In the genomic region with DNA sequence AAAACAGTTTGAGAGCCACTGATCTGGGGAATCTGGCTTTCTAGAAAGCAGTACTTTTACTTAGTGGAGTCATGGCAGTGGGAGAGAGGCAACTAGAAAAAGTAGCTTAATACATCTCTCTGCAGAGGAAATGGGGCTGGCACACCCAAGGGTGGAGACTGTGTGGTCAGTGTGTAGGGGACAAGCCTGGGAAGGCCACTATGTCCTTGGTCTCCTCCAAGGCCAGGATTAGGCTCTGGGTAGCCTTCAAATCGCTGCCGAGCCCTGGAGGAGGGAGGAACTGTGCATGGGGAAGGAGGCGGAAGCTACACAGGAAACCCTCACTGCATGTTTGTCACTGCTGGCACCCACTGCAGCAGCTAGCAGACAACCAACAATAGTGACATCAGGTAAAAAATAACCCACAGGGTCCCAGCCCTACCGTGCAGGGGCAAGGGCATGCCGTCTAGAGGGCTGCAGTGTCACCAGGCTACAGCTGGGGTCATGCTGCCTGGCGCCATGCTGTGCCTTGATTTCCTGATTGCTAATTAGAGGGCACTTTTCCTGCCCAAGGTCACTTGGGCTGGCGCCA, we compare ENCODE assay signal across 8 cellular contexts.
DNase-seq lines count a peak whose midpoint lies in the region; ATAC-seq lines count a peak whose summit lies in the region.

No MANE protein-coding gene starts in this region.

- H3K27me3 Mint-ChIP-seq in effector memory CD8-positive, alpha-beta T cell, result no peaks in the 10 kb centered on the region

- ATAC-seq in HG02885 (IDR thresholded peaks at IDR 0.05; ENCODE audit: poor library complexity, unreplicated experiment), result peak; percentile 54
- peak; percentile 93 for ATAC-seq in effector memory CD8-positive, alpha-beta T cell (replicated peaks)
- ATAC-seq in GM19023 (IDR thresholded peaks at IDR 0.05; ENCODE audit: unreplicated experiment), result no peak
- ATAC-seq in HG02588 (IDR thresholded peaks at IDR 0.05; ENCODE audit: unreplicated experiment), result no peak

- H3K4me3 Mint-ChIP-seq in effector memory CD8-positive, alpha-beta T cell, result peak overlapping the region; percentile 75 to 77

- intact Hi-C loops in posterior cingulate gyrus (cut with DNase I), result no loop called here

- H3K27ac Mint-ChIP-seq in effector memory CD8-positive, alpha-beta T cell, result peak overlapping the region; percentile 90 to 96

- no peaks in the 10 kb centered on the region for H3K9me3 Mint-ChIP-seq in effector memory CD8-positive, alpha-beta T cell

- peaks cover 42 to 62% of the 10 kb centered on the region in 2 donors for H3K4me1 Mint-ChIP-seq in effector memory CD8-positive, alpha-beta T cell (ENCODE audit: low read depth in 2 of 2)

- DNase-seq in activated CD4-positive, alpha-beta T cell treated with anti-CD3 and anti-CD28 coated beads for 48 hours, result peak; percentile 60
- peak; percentile 57 to 61 (median 59) for DNase-seq in effector memory CD8-positive, alpha-beta T cell
- DNase-seq in stimulated activated CD8-positive, alpha-beta memory T cell treated with anti-CD3 and anti-CD28 coated beads, Interleukin-12 subunit alpha, Interleukin-12 subunit beta, amount 100 ng/mL, for 4 hours (ENCODE audit: low read depth), result peak; percentile 38
- no peak for DNase-seq in DMS53 (lab: John Stamatoyannopoulos, UW)
- no peak for DNase-seq in posterior cingulate gyrus

- H3K36me3 Mint-ChIP-seq in effector memory CD8-positive, alpha-beta T cell (ENCODE audit: insufficient read depth), result no peaks in the 10 kb centered on the region

Comparison
In these comparisons a context has a peak if more than half of its experiments do, and no peak if none do; other contexts are left out.
1. ATAC-seq: peak in HG02885 (single experiment) and effector memory CD8-positive, alpha-beta T cell (single experiment); none in GM19023 (single experiment) and HG02588 (single experiment).
2. DNase-seq: peak in activated CD4-positive, alpha-beta T cell treated with anti-CD3 and anti-CD28 coated beads for 48 hours (single experiment), effector memory CD8-positive, alpha-beta T cell (3 of 3) and stimulated activated CD8-positive, alpha-beta memory T cell treated with anti-CD3 and anti-CD28 coated beads, Interleukin-12 subunit alpha, Interleukin-12 subunit beta, amount 100 ng/mL, for 4 hours (single experiment); none in DMS53 (single experiment) and posterior cingulate gyrus (0 of 10).